Comparison of ENCODE assay signal across 1 cellular context in genomic region chr14:70002589-70003240, GRCh38.
TF ChIP-seq lines count a peak whose summit lies in the region.

No MANE protein-coding gene starts in this region.

TF ChIP-seq in HepG2, 621 proteins besides CTCF, POLR2A, EP300 and RAD21 (continued from another document):
- TF ChIP-seq, protein P1, sequence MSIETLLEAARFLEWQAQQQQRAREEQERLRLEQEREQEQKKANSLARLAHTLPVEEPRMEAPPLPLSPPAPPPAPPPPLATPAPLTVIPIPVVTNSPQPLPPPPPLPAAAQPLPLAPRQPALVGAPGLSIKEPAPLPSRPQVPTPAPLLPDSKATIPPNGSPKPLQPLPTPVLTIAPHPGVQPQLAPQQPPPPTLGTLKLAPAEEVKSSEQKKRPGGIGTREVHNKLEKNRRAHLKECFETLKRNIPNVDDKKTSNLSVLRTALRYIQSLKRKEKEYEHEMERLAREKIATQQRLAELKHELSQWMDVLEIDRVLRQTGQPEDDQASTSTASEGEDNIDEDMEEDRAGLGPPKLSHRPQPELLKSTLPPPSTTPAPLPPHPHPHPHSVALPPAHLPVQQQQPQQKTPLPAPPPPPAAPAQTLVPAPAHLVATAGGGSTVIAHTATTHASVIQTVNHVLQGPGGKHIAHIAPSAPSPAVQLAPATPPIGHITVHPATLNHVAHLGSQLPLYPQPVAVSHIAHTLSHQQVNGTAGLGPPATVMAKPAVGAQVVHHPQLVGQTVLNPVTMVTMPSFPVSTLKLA (IDR thresholded peaks at IDR 0.05): no peak
- TF ChIP-seq, protein P2, sequence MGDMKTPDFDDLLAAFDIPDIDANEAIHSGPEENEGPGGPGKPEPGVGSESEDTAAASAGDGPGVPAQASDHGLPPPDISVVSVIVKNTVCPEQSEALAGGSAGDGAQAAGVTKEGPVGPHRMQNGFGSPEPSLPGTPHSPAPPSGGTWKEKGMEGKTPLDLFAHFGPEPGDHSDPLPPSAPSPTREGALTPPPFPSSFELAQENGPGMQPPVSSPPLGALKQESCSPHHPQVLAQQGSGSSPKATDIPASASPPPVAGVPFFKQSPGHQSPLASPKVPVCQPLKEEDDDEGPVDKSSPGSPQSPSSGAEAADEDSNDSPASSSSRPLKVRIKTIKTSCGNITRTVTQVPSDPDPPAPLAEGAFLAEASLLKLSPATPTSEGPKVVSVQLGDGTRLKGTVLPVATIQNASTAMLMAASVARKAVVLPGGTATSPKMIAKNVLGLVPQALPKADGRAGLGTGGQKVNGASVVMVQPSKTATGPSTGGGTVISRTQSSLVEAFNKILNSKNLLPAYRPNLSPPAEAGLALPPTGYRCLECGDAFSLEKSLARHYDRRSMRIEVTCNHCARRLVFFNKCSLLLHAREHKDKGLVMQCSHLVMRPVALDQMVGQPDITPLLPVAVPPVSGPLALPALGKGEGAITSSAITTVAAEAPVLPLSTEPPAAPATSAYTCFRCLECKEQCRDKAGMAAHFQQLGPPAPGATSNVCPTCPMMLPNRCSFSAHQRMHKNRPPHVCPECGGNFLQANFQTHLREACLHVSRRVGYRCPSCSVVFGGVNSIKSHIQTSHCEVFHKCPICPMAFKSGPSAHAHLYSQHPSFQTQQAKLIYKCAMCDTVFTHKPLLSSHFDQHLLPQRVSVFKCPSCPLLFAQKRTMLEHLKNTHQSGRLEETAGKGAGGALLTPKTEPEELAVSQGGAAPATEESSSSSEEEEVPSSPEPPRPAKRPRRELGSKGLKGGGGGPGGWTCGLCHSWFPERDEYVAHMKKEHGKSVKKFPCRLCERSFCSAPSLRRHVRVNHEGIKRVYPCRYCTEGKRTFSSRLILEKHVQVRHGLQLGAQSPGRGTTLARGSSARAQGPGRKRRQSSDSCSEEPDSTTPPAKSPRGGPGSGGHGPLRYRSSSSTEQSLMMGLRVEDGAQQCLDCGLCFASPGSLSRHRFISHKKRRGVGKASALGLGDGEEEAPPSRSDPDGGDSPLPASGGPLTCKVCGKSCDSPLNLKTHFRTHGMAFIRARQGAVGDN (CRISPR knock-in tag; IDR thresholded peaks at IDR 0.05): peak; percentile 30; the same call in 1 of the 2 replicates
- no peak for TF ChIP-seq ZSCAN29 (CRISPR knock-in tag; conservative IDR thresholded peaks at IDR 0.05)
- TF ChIP-seq PPARG (CRISPR knock-in tag; conservative IDR thresholded peaks at IDR 0.05): peak; percentile 51; the same call in 1 of the 2 replicates
- no peak for TF ChIP-seq TP53 (CRISPR knock-in tag; conservative IDR thresholded peaks at IDR 0.05)
- TF ChIP-seq, protein P3, sequence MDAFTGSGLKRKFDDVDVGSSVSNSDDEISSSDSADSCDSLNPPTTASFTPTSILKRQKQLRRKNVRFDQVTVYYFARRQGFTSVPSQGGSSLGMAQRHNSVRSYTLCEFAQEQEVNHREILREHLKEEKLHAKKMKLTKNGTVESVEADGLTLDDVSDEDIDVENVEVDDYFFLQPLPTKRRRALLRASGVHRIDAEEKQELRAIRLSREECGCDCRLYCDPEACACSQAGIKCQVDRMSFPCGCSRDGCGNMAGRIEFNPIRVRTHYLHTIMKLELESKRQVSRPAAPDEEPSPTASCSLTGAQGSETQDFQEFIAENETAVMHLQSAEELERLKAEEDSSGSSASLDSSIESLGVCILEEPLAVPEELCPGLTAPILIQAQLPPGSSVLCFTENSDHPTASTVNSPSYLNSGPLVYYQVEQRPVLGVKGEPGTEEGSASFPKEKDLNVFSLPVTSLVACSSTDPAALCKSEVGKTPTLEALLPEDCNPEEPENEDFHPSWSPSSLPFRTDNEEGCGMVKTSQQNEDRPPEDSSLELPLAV (CRISPR knock-in tag; conservative IDR thresholded peaks at IDR 0.05; ENCODE audit: low read depth): no peak
- no peak for TF ChIP-seq XRCC5 (optimal IDR thresholded peaks at IDR 0.05; ENCODE audit: low read length)
- TF ChIP-seq ATF1 (CRISPR knock-in tag; IDR thresholded peaks at IDR 0.05): no peak
- TF ChIP-seq RXRB (CRISPR knock-in tag; IDR thresholded peaks at IDR 0.05; ENCODE audit: borderline replicate concordance): no peak
- peak; percentile 61; the same call in 1 of the 2 replicates for TF ChIP-seq ZNF121 (CRISPR knock-in tag; IDR thresholded peaks at IDR 0.05)
- no peak for TF ChIP-seq RNF2 (conservative IDR thresholded peaks at IDR 0.05; ENCODE audit: low read depth)
- no peak for TF ChIP-seq HDAC2 (CRISPR knock-in tag; IDR thresholded peaks at IDR 0.05)
- no peak for TF ChIP-seq ZNF253 (CRISPR knock-in tag; IDR thresholded peaks at IDR 0.05; ENCODE audit: borderline replicate concordance)
- TF ChIP-seq ZNF850 (CRISPR knock-in tag; conservative IDR thresholded peaks at IDR 0.05): no peak
- TF ChIP-seq ZNF558 (CRISPR knock-in tag; IDR thresholded peaks at IDR 0.05; ENCODE audit: borderline replicate concordance): no peak
- TF ChIP-seq SIX1 (CRISPR knock-in tag; IDR thresholded peaks at IDR 0.05; ENCODE audit: borderline replicate concordance): peak; percentile 51; the same call in 1 of the 2 replicates
- no peak for TF ChIP-seq ZNF547 (CRISPR knock-in tag; IDR thresholded peaks at IDR 0.05)
- TF ChIP-seq NCOR1 (IDR thresholded peaks at IDR 0.05; ENCODE audit: borderline replicate concordance, low read length): peak; percentile 33; the same call in 1 of the 2 replicates
- no peak for TF ChIP-seq MTA3 (CRISPR knock-in tag; IDR thresholded peaks at IDR 0.05)
- TF ChIP-seq HNF4A (CRISPR knock-in tag; IDR thresholded peaks at IDR 0.05): peak; percentile 87
- TF ChIP-seq, protein P4, sequence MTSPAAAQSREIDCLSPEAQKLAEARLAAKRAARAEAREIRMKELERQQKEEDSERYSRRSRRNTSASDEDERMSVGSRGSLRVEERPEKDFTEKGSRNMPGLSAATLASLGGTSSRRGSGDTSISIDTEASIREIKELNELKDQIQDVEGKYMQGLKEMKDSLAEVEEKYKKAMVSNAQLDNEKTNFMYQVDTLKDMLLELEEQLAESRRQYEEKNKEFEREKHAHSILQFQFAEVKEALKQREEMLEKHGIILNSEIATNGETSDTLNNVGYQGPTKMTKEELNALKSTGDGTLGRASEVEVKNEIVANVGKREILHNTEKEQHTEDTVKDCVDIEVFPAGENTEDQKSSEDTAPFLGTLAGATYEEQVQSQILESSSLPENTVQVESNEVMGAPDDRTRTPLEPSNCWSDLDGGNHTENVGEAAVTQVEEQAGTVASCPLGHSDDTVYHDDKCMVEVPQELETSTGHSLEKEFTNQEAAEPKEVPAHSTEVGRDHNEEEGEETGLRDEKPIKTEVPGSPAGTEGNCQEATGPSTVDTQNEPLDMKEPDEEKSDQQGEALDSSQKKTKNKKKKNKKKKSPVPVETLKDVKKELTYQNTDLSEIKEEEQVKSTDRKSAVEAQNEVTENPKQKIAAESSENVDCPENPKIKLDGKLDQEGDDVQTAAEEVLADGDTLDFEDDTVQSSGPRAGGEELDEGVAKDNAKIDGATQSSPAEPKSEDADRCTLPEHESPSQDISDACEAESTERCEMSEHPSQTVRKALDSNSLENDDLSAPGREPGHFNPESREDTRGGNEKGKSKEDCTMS (CRISPR knock-in tag; conservative IDR thresholded peaks at IDR 0.05): no peak
- no peak for TF ChIP-seq ZNF781 (CRISPR knock-in tag; IDR thresholded peaks at IDR 0.05; ENCODE audit: borderline replicate concordance, not compliant biosample characterization)
- TF ChIP-seq SMAD9 (CRISPR knock-in tag; IDR thresholded peaks at IDR 0.05): no peak
- TF ChIP-seq NFE2L2 (IDR thresholded peaks at IDR 0.05; ENCODE audit: low read length): no peak
- no peak for TF ChIP-seq UBTF (CRISPR knock-in tag; IDR thresholded peaks at IDR 0.05)
